18 cellular contexts compared by ENCODE assay signal in the genomic region with DNA sequence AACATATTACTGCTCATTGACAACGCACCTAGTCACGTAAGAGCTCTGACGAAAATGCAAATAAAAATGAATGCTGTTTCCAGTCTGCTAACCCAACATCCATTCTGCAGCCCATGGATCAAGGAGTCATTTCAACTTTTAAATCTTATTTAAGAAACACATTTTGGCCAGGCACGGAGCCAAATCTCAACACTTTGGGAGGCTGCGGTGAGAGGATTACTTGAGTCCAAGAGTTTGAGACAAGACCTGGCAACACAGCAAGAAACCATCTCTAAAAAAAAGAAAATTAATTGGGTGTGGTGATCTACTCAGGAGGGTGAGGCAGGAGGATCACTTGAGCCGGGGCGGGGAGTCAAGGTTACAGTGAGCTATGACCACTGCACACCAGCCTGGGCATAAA. TPM values are rescaled to one million over a fixed set of nuclear protein-coding genes. Genes with fewer than 3 reads are reported as not detected.
DNase-seq lines count a peak whose midpoint lies in the region; ATAC-seq and TF ChIP-seq lines count a peak whose summit lies in the region.
"Had no signal": no experiment of that assay in that cellular context is flagged by ENCODE, and none has a peak within 500 bp of the region (broad histone marks: within the 10 kb centered on the region; RNA-seq: fewer than 3 reads in every experiment).

No MANE protein-coding gene starts in this region.

- peak overlapping the region in 2 of 3 experiments; percentile 15 to 61; a peak in 2 of 7 replicates for H3K27ac Mint-ChIP-seq in H9
- H3K27ac Mint-ChIP-seq in WTC11 = 0 out of 2 replicates have a peak overlapping the region, but pooled peaks have one; percentile 9
- H3K27ac Mint-ChIP-seq: B cell; CD4-positive, alpha-beta T cell had no signal

- H4K91ac ChIP-seq in H9 (ENCODE audit: insufficient read length, low read depth, low read length) = no peak overlapping the region

- no peaks in the 10 kb centered on the region for H3K4me1 ChIP-seq in H9 (ENCODE audit: insufficient read depth, low read length)
- H3K4me1 ChIP-seq: HAP-1 had no signal

- H2BK15ac ChIP-seq in H9 (ENCODE audit: low read depth, low read length) = no peak overlapping the region

- no peaks in the 10 kb centered on the region for H3K9me3 ChIP-seq in H9 (ENCODE audit: control insufficient read depth, low read depth, low read length)
- H3K9me3 ChIP-seq: HAP-1 had no signal

- H3K56ac ChIP-seq in H9 (ENCODE audit: insufficient read length, low read depth, low read length) = no peak overlapping the region

- H2AK5ac ChIP-seq in H9 (ENCODE audit: insufficient read length, low read length) = no peak overlapping the region

- H4K5ac ChIP-seq in H9 (ENCODE audit: insufficient read length, low read depth, low read length) = no peak overlapping the region

- no peak overlapping the region for H3K18ac ChIP-seq in H9 (ENCODE audit: insufficient read length, low read depth, low read length)

- no CpG with 5 or more reads among the region's 7 CpGs for WGBS in H9 (ENCODE audit: extremely low coverage, insufficient read length, low lambda C conversion rate)

- no peaks in the 10 kb centered on the region for H3K27me3 Mint-ChIP-seq in H9 (ENCODE audit: low read depth)
- no peaks in the 10 kb centered on the region for H3K27me3 Mint-ChIP-seq in WTC11 (ENCODE audit: low read depth)
- H3K27me3 Mint-ChIP-seq: B cell; CD4-positive, alpha-beta T cell had no signal

- H2BK12ac ChIP-seq in H9 (ENCODE audit: insufficient read length, low read depth, low read length) = no peak overlapping the region

- H4K8ac ChIP-seq in H9 (replicated peaks; ENCODE audit: insufficient read length, low read depth, low read length) = no peak overlapping the region

- TF ChIP-seq CTCF in AG10803 (conservative IDR thresholded peaks at IDR 0.05; ENCODE audit: low read length) (no peak), H9 (conservative IDR thresholded peaks at IDR 0.05) (no peak), WTC11 (IDR thresholded peaks at IDR 0.05) (no peak), fibroblast of the aortic adventitia (IDR thresholded peaks at IDR 0.05; ENCODE audit: insufficient read depth, low read length) (no peak)

- DNase-seq in AG10803 (ENCODE audit: low read depth) (peak; percentile 5), H9 (no peak), WTC11 (ENCODE audit: low spot score) (no peak), fibroblast of the aortic adventitia (ENCODE audit: low read depth) (peak; percentile 63), activated gamma-delta T cell treated with Interleukin-2 at 50 U/mL for 16 hours (no peak), iPS-NIHi11 (ENCODE audit: low spot score) (no peak)
- DNase-seq: 8988T; C1 segment of cervical spinal cord; Calu3; CD4-positive, alpha-beta T cell; DMS 273 treated with DMSO at 0.1 percent for 48 hours; EL; GOT3 had no signal

- H3K14ac ChIP-seq in H9 (ENCODE audit: insufficient read depth, low read length) = no peak overlapping the region

- no peak overlapping the region for H3K27ac ChIP-seq in H9 (ENCODE audit: insufficient read length, low read depth, low read length)
- H3K27ac ChIP-seq: HL-60 had no signal

- H3K4me3 ChIP-seq in AG10803 (ENCODE audit: low read length) (no peak overlapping the region), fibroblast of the aortic adventitia (ENCODE audit: low read depth, low read length) (no peak overlapping the region)
- H3K4me3 ChIP-seq: HAP-1, K562 had no signal

- H3K36me3 Mint-ChIP-seq in H9 (ENCODE audit: insufficient read depth in 1 of 3, low read depth in 3 of 3) = peaks cover 47 to 82% (median 80%) of the 10 kb centered on the region in 3 experiments
- peaks cover 76% of the 10 kb centered on the region for H3K36me3 Mint-ChIP-seq in WTC11

- no peaks in the 10 kb centered on the region for H4K20me1 ChIP-seq in H9 (ENCODE audit: control insufficient read depth, insufficient read depth, insufficient read length)

- H3K79me2 ChIP-seq in H9 (ENCODE audit: insufficient read depth, low read length) = no peaks in the 10 kb centered on the region

- no peak overlapping the region for H3K9ac ChIP-seq in H9 (ENCODE audit: extremely low read depth, insufficient read length, low read length)

- H3K9me3 Mint-ChIP-seq in H9 (no peaks in the 10 kb centered on the region), WTC11 (no peaks in the 10 kb centered on the region)
- H3K9me3 Mint-ChIP-seq: CD4-positive, alpha-beta T cell had no signal

- no peak overlapping the region for H2BK120ac ChIP-seq in H9 (ENCODE audit: low read depth, low read length, poor library complexity, severe bottlenecking)

- H3K27me3 ChIP-seq in H9 (ENCODE audit: insufficient read depth, low read length) = no peaks in the 10 kb centered on the region

- H3K4me1 Mint-ChIP-seq in H9 (no peaks in the 10 kb centered on the region), WTC11 (no peaks in the 10 kb centered on the region)
- H3K4me1 Mint-ChIP-seq: B cell had no signal

- no peaks in the 10 kb centered on the region for H3K23me2 ChIP-seq in H9 (ENCODE audit: insufficient read length, low read depth, low read length, poor library complexity, severe bottlenecking)

- no peak overlapping the region for H3K4ac ChIP-seq in H9 (ENCODE audit: low read depth, low read length)

- POLR2A ChIA-PET in WTC11 (lab: Charles Lee) = no interaction called here

- CTCF ChIA-PET in WTC11 (lab: Charles Lee) = no interaction called here

- no peak overlapping the region for H3K4me2 ChIP-seq in H9 (ENCODE audit: insufficient read depth, insufficient read length, low read length)

- H3K4me3 Mint-ChIP-seq in H9 = no peak overlapping the region; a peak in 1 of 5 replicates
- H3K4me3 Mint-ChIP-seq in WTC11 = no peak overlapping the region
- H3K4me3 Mint-ChIP-seq: B cell; CD4-positive, alpha-beta T cell had no signal

- no peak overlapping the region for H2BK20ac ChIP-seq in H9 (ENCODE audit: low read depth, low read length, poor library complexity, severe bottlenecking)

- no peak overlapping the region for H3K23ac ChIP-seq in H9 (ENCODE audit: insufficient read length, low read depth, low read length)

- no peak overlapping the region for H2BK5ac ChIP-seq in H9 (ENCODE audit: insufficient read length, low read length)

- no peak overlapping the region for H2AFZ ChIP-seq in H9 (ENCODE audit: low read length)

- no peak overlapping the region for H3T11ph ChIP-seq in H9 (ENCODE audit: low read length)

- ATAC-seq in WTC11 (no peak), GM21619 (IDR thresholded peaks at IDR 0.05; ENCODE audit: unreplicated experiment) (no peak)
- ATAC-seq: K562 had no signal

- no peaks in the 10 kb centered on the region for H3K79me1 ChIP-seq in H9 (ENCODE audit: insufficient read depth, low read depth, low read length, poor library complexity, severe bottlenecking)

TF ChIP-seq in WTC11, 78 proteins besides CTCF, POLR2A, EP300 and RAD21 (continues in another document):
- TF ChIP-seq KAT7 (CRISPR knock-in tag; IDR thresholded peaks at IDR 0.05; ENCODE audit: borderline replicate concordance) = no peak
- no peak for TF ChIP-seq TCF7 (CRISPR knock-in tag; IDR thresholded peaks at IDR 0.05; ENCODE audit: low read depth)
- TF ChIP-seq RELA (CRISPR knock-in tag; IDR thresholded peaks at IDR 0.05; ENCODE audit: borderline replicate concordance) = no peak
- no peak for TF ChIP-seq ESRRA (CRISPR knock-in tag; IDR thresholded peaks at IDR 0.05; ENCODE audit: borderline replicate concordance)
- TF ChIP-seq E2F5 (CRISPR knock-in tag; IDR thresholded peaks at IDR 0.05) = no peak
- TF ChIP-seq ZNF671 (CRISPR knock-in tag; IDR thresholded peaks at IDR 0.05) = no peak
- TF ChIP-seq ATF2 (CRISPR knock-in tag; IDR thresholded peaks at IDR 0.05; ENCODE audit: borderline replicate concordance, low read depth) = no peak
- TF ChIP-seq PREB (CRISPR knock-in tag; IDR thresholded peaks at IDR 0.05; ENCODE audit: borderline replicate concordance) = no peak
- TF ChIP-seq EMX1 (CRISPR knock-in tag; IDR thresholded peaks at IDR 0.05) = no peak
- TF ChIP-seq USF1 (CRISPR knock-in tag; IDR thresholded peaks at IDR 0.05) = no peak
- TF ChIP-seq NFYB (CRISPR knock-in tag; conservative IDR thresholded peaks at IDR 0.05; ENCODE audit: low read depth) = no peak

RNA-seq across cellular contexts. Expression of gene TM4SF19, which starts 22.4 kb away (rescaled TPM):
- total RNA-seq in H9 (2021) (not detected in 2 replicates), WTC11 (2021) (not detected in 3 replicates), fibroblast of the aortic adventitia (ENCODE audit: low replicate concordance) (not detected in 2 replicates)
- total RNA-seq: B cell; Calu3; CD4-positive, alpha-beta T cell had no signal

RNA-seq across cellular contexts. Expression of gene DYNLT2B, which starts 42.5 kb away (rescaled TPM):
- total RNA-seq in H9 (2021) = 12.4 and 14.1 TPM in 2 replicates
- total RNA-seq in WTC11 (2021) = 10.0 to 13.6 TPM (median 11.4 TPM) in 3 replicates
- total RNA-seq in fibroblast of the aortic adventitia (ENCODE audit: low replicate concordance) = 16.0 and 22.1 TPM in 2 replicates

Comparison
In these comparisons a context has a peak if more than half of its experiments do, and no peak if none do; other contexts are left out.
1. DNase-seq: peak in AG10803 (single experiment) and fibroblast of the aortic adventitia (single experiment); none in H9 (single experiment), WTC11 (single experiment), activated gamma-delta T cell treated with Interleukin-2 at 50 U/mL for 16 hours (single experiment) and iPS-NIHi11 (single experiment).